ENCODE assay signal across 3 cellular contexts in the genomic region with DNA sequence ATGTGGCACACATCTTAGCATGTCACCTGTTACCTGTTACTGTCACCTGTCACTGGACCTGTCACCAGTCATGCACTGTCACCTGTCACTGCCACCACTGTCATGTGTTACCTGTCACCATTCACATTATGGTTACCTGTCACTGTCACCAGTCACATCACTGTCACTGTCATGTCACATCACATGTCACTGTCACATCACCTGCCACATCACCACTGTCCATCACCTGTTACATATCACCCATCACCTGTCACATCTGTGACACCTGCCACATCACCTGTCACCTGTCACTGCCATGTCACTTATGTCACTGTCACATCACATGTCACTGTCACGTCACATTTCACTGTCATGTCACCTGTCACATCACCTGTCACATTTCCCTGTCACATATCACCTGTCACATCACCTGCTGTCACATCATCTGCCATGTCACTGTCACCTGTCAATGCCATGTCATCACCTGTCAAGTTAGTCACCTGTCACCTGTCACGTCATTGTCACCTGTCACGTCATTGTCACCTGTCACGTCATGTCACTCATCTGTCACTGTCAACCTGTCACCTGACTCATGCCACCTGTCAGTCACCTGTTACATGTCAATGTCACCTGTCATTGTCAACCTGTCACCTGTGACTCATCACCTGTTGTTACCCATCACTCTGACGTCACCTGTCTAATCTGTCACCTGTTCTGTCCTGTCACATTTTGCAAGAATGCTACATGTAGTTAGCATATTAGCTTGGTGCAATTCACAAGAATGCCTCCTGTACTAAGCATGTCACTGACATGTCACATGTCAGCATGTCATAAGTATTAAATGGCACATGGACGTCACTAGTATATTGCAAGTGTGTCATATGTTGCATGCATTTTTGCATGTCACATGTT.
TF ChIP-seq lines count a peak whose summit lies in the region.

No MANE protein-coding gene starts in this region.

TF ChIP-seq in SK-N-SH, 30 proteins besides CTCF, POLR2A, EP300 and RAD21:
- TF ChIP-seq PBX3 (IDR thresholded peaks at IDR 0.05), result 0 out of 2 replicates have a peak, but pooled peaks have one; percentile 19
- TF ChIP-seq EZH2phosphoT487 (IDR thresholded peaks at IDR 0.05; ENCODE audit: borderline replicate concordance, low read depth), result no peak

TF ChIP-seq in SK-N-SH treated with all-trans-retinoic acid at 6 μM for 48 hours, 23 proteins besides CTCF, POLR2A, EP300 and RAD21:
- no peak for TF ChIP-seq TOX (CRISPR knock-in tag; IDR thresholded peaks at IDR 0.05; ENCODE audit: borderline replicate concordance)
- no peak for TF ChIP-seq ZFP3 (CRISPR knock-in tag; IDR thresholded peaks at IDR 0.05)
- TF ChIP-seq RARB (CRISPR knock-in tag; IDR thresholded peaks at IDR 0.05), result no peak
- TF ChIP-seq PPARA (CRISPR knock-in tag; IDR thresholded peaks at IDR 0.05; ENCODE audit: borderline replicate concordance), result no peak
- no peak for TF ChIP-seq ZNF70 (CRISPR knock-in tag; IDR thresholded peaks at IDR 0.05)
- TF ChIP-seq, protein P1, sequence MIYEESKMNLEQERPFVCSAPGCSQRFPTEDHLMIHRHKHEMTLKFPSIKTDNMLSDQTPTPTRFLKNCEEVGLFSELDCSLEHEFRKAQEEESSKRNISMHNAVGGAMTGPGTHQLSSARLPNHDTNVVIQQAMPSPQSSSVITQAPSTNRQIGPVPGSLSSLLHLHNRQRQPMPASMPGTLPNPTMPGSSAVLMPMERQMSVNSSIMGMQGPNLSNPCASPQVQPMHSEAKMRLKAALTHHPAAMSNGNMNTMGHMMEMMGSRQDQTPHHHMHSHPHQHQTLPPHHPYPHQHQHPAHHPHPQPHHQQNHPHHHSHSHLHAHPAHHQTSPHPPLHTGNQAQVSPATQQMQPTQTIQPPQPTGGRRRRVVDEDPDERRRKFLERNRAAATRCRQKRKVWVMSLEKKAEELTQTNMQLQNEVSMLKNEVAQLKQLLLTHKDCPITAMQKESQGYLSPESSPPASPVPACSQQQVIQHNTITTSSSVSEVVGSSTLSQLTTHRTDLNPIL (CRISPR knock-in tag; IDR thresholded peaks at IDR 0.05; ENCODE audit: low read depth), result no peak
- no peak for TF ChIP-seq TSHZ2 (CRISPR knock-in tag; IDR thresholded peaks at IDR 0.05)
- TF ChIP-seq BACH2 (CRISPR knock-in tag; IDR thresholded peaks at IDR 0.05; ENCODE audit: borderline replicate concordance), result no peak
TF ChIP-seq in SK-N-SH treated with all-trans-retinoic acid at 6 μM for 48 hours: peak in this region for 0.

TF ChIP-seq in GM12878, 131 proteins besides CTCF, POLR2A, EP300 and RAD21:
- no peak for TF ChIP-seq FOXM1 (IDR thresholded peaks at IDR 0.05; ENCODE audit: low read depth, low read length)
- TF ChIP-seq ZNF622 (IDR thresholded peaks at IDR 0.05), result no peak
- peak; percentile 45 for TF ChIP-seq PBX3 (IDR thresholded peaks at IDR 0.05; ENCODE audit: insufficient replicate concordance, low read depth, low read length)
- TF ChIP-seq, protein P2, sequence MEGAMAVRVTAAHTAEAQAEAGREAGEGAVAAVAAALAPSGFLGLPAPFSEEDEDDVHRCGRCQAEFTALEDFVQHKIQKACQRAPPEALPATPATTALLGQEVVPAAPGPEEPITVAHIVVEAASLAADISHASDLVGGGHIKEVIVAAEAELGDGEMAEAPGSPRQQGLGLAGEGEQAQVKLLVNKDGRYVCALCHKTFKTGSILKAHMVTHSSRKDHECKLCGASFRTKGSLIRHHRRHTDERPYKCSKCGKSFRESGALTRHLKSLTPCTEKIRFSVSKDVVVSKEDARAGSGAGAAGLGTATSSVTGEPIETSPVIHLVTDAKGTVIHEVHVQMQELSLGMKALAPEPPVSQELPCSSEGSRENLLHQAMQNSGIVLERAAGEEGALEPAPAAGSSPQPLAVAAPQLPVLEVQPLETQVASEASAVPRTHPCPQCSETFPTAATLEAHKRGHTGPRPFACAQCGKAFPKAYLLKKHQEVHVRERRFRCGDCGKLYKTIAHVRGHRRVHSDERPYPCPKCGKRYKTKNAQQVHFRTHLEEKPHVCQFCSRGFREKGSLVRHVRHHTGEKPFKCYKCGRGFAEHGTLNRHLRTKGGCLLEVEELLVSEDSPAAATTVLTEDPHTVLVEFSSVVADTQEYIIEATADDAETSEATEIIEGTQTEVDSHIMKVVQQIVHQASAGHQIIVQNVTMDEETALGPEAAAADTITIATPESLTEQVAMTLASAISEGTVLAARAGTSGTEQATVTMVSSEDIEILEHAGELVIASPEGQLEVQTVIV (IDR thresholded peaks at IDR 0.05; ENCODE audit: borderline replicate concordance, partially characterized antibody), result no peak
- TF ChIP-seq CREM (IDR thresholded peaks at IDR 0.05; ENCODE audit: low read depth), result no peak
- peak; percentile 64 for TF ChIP-seq NR2C2 (IDR thresholded peaks at IDR 0.05; ENCODE audit: borderline replicate concordance, control insufficient read depth, insufficient read length, low read depth)
- TF ChIP-seq PKNOX1 (IDR thresholded peaks at IDR 0.05), result peak; percentile 76
- no peak for TF ChIP-seq MTA2 (IDR thresholded peaks at IDR 0.05; ENCODE audit: low read depth)
- no peak for TF ChIP-seq ZZZ3 (IDR thresholded peaks at IDR 0.05; ENCODE audit: control insufficient read depth, insufficient read length, low read depth)
